ENCODE assay signal across 9 cellular contexts in genomic region chr5:141757402-141757801, GRCh38.
A peak's percentile ranks its signal among the peaks of the same experiment; 100 is the strongest.
DNase-seq lines count a peak whose midpoint lies in the region; ATAC-seq, FAIRE-seq and TF ChIP-seq lines count a peak whose summit lies in the region.
"Had no signal": no experiment of that assay in that cellular context is flagged by ENCODE, and none has a peak within 500 bp of the region (broad histone marks: within the 10 kb centered on the region; RNA-seq: fewer than 3 reads in every experiment).

No MANE protein-coding gene starts in this region.

- intact Hi-C loops in activated CD8-positive, alpha-beta T cell treated with anti-CD3 and anti-CD28 coated beads for 36 hours (cut with micrococcal nuclease) = no loop called here

- peaks cover 0 to 17% (median 3%) of the 10 kb centered on the region in 4 donors for H3K27me3 ChIP-seq in liver (ENCODE audit: control insufficient read depth in 4 of 4, insufficient read depth in 4 of 4, low read length in 3 of 4)

- H3K4me1 Mint-ChIP-seq in brain = peaks cover 46% of the 10 kb centered on the region
- H3K4me1 Mint-ChIP-seq in activated CD8-positive, alpha-beta T cell treated with anti-CD3 and anti-CD28 coated beads for 36 hours (ENCODE audit: low read depth) = no peaks in the 10 kb centered on the region
- peaks cover 8% of the 10 kb centered on the region for H3K4me1 Mint-ChIP-seq in stimulated activated naive CD8-positive, alpha-beta T cell treated with anti-CD3 and anti-CD28 coated beads, Interleukin-15, amount 100 ng/mL, for 72 hours

- H3K9me3 ChIP-seq in liver (ENCODE audit: control insufficient read depth in 4 of 4, low read length in 3 of 4) = no peaks in the 10 kb centered on the region

- H3K27ac Mint-ChIP-seq in brain = peak overlapping the region in 3 of 5 experiments; percentile 69 to 86 (median 77)
- H3K27ac Mint-ChIP-seq in activated CD8-positive, alpha-beta T cell treated with anti-CD3 and anti-CD28 coated beads for 36 hours = no peak overlapping the region
- no peak overlapping the region for H3K27ac Mint-ChIP-seq in stimulated activated naive CD8-positive, alpha-beta T cell treated with anti-CD3 and anti-CD28 coated beads, Interleukin-15, amount 100 ng/mL, for 72 hours

- peak; percentile 4 for FAIRE-seq in HTR-8/SVneo (lab: Jason Lieb, UNC)
- FAIRE-seq: GM12878 had no signal

- H3K4me1 ChIP-seq in liver (ENCODE audit: control insufficient read depth in 4 of 4, insufficient read depth in 4 of 4, low read length in 3 of 4) = no peaks in the 10 kb centered on the region

- no peak for ATAC-seq in HG03520 (IDR thresholded peaks at IDR 0.05; ENCODE audit: unreplicated experiment)
- no peak for ATAC-seq in activated CD8-positive, alpha-beta T cell treated with anti-CD3 and anti-CD28 coated beads for 36 hours
- no peak for ATAC-seq in stimulated activated naive CD8-positive, alpha-beta T cell treated with anti-CD3 and anti-CD28 coated beads, Interleukin-15, amount 100 ng/mL, for 72 hours
- ATAC-seq: GM12878 had no signal

- DNase-seq in AG20443 (ENCODE audit: low spot score) (peak; percentile 61), HTR-8/SVneo (ENCODE audit: insufficient read length, low spot score) (peak; percentile 52)
- no peak for DNase-seq in activated CD8-positive, alpha-beta T cell treated with anti-CD3 and anti-CD28 coated beads for 36 hours
- no peak for DNase-seq in stimulated activated naive CD8-positive, alpha-beta T cell treated with anti-CD3 and anti-CD28 coated beads, Interleukin-15, amount 100 ng/mL, for 72 hours
- no peak for DNase-seq in activated CD4-positive, alpha-beta T cell treated with anti-CD3 and anti-CD28 coated beads, Interleukin-2, amount 50 U/mL, for 48 hours

- H3K27me3 Mint-ChIP-seq in brain = peaks cover 50% of the 10 kb centered on the region
- H3K27me3 Mint-ChIP-seq in activated CD8-positive, alpha-beta T cell treated with anti-CD3 and anti-CD28 coated beads for 36 hours = peaks cover 44% of the 10 kb centered on the region
- peaks cover 100% of the 10 kb centered on the region for H3K27me3 Mint-ChIP-seq in stimulated activated naive CD8-positive, alpha-beta T cell treated with anti-CD3 and anti-CD28 coated beads, Interleukin-15, amount 100 ng/mL, for 72 hours

- no peaks in the 10 kb centered on the region for H3K36me3 Mint-ChIP-seq in brain
- H3K36me3 Mint-ChIP-seq in activated CD8-positive, alpha-beta T cell treated with anti-CD3 and anti-CD28 coated beads for 36 hours (ENCODE audit: low read depth) = no peaks in the 10 kb centered on the region

- TF ChIP-seq RAD21 in liver (IDR thresholded peaks at IDR 0.05) = peak; percentile 63 to 85

- no peak overlapping the region for H3K4me3 ChIP-seq in liver (ENCODE audit: low read depth in 1 of 3, low read length in 3 of 3)
- H3K4me3 ChIP-seq: GM12878 had no signal

- TF ChIP-seq CTCF in brain (conservative IDR thresholded peaks at IDR 0.05) (peak in 1 of 2 experiments; percentile 47), liver (IDR thresholded peaks at IDR 0.05; ENCODE audit: low read depth, low read length, missing input control) (peak; percentile 30)
- no peak for TF ChIP-seq CTCF in activated CD8-positive, alpha-beta T cell treated with anti-CD3 and anti-CD28 coated beads for 36 hours (IDR thresholded peaks at IDR 0.05)

- CTCF ChIA-PET in activated CD8-positive, alpha-beta T cell treated with anti-CD3 and anti-CD28 coated beads for 36 hours (lab: Charles Lee) = interaction anchor here (1.0 to 1.8 kb wide), 2 partner anchors 24 to 124 kb away, joined by 4 to 5 read pairs; no protein-coding TSS in a partner anchor

- WGBS in liver = 38% methylated on average over 6 of the region's 6 CpGs

- POLR2A ChIA-PET in activated CD8-positive, alpha-beta T cell treated with anti-CD3 and anti-CD28 coated beads for 36 hours (lab: Charles Lee) = no interaction called here

- H3K36me3 ChIP-seq in liver (ENCODE audit: control insufficient read depth in 4 of 4, insufficient read depth in 3 of 4, low read depth in 1 of 4, low read length in 3 of 4) = no peaks in the 10 kb centered on the region

- H3K4me3 Mint-ChIP-seq in brain = no peak overlapping the region
- no peak overlapping the region for H3K4me3 Mint-ChIP-seq in activated CD8-positive, alpha-beta T cell treated with anti-CD3 and anti-CD28 coated beads for 36 hours
- H3K4me3 Mint-ChIP-seq in stimulated activated naive CD8-positive, alpha-beta T cell treated with anti-CD3 and anti-CD28 coated beads, Interleukin-15, amount 100 ng/mL, for 72 hours = no peak overlapping the region

- H3K27ac ChIP-seq in liver (ENCODE audit: low read depth in 1 of 2, low read length in 2 of 2) = no peak overlapping the region

- H3K9me3 Mint-ChIP-seq in brain = peaks cover 0 to 2% (median 0%) of the 10 kb centered on the region in 5 experiments
- H3K9me3 Mint-ChIP-seq in activated CD8-positive, alpha-beta T cell treated with anti-CD3 and anti-CD28 coated beads for 36 hours = no peaks in the 10 kb centered on the region
- no peaks in the 10 kb centered on the region for H3K9me3 Mint-ChIP-seq in stimulated activated naive CD8-positive, alpha-beta T cell treated with anti-CD3 and anti-CD28 coated beads, Interleukin-15, amount 100 ng/mL, for 72 hours

- H3K9ac ChIP-seq in liver (ENCODE audit: low read depth in 1 of 2, low read length in 2 of 2) = no peak overlapping the region

TF ChIP-seq in liver, 16 proteins besides CTCF, POLR2A, EP300 and RAD21:
- no peak for TF ChIP-seq RXRA (IDR thresholded peaks at IDR 0.05)
- no peak for TF ChIP-seq SP1 (IDR thresholded peaks at IDR 0.05)
- TF ChIP-seq NR2F2 (IDR thresholded peaks at IDR 0.05) = no peak
- no peak for TF ChIP-seq EGR1 (IDR thresholded peaks at IDR 0.05; ENCODE audit: low read depth in 2 of 2)
- no peak for TF ChIP-seq HNF4G (IDR thresholded peaks at IDR 0.05)
- TF ChIP-seq MAX (IDR thresholded peaks at IDR 0.05) = no peak
- TF ChIP-seq YY1 (IDR thresholded peaks at IDR 0.05) = no peak
- no peak for TF ChIP-seq REST (IDR thresholded peaks at IDR 0.05)
- no peak for TF ChIP-seq FOXA2 (IDR thresholded peaks at IDR 0.05)
- TF ChIP-seq HNF4A (conservative IDR thresholded peaks at IDR 0.05) = no peak
- no peak for TF ChIP-seq ZBTB33 (IDR thresholded peaks at IDR 0.05)
- TF ChIP-seq ATF3 (IDR thresholded peaks at IDR 0.05) = no peak
- TF ChIP-seq FOXA1 (IDR thresholded peaks at IDR 0.05) = no peak
- TF ChIP-seq TAF1 (conservative IDR thresholded peaks at IDR 0.05) = no peak
- no peak for TF ChIP-seq JUND (IDR thresholded peaks at IDR 0.05)
- no peak for TF ChIP-seq GABPA (IDR thresholded peaks at IDR 0.05 in 1 of 2, conservative IDR thresholded peaks at IDR 0.05 in 1 of 2)

Comparison
In these comparisons a context has a peak if more than half of its experiments do, and no peak if none do; other contexts are left out.
1. DNase-seq: peak in AG20443 (single experiment) and HTR-8/SVneo (single experiment); none in activated CD8-positive, alpha-beta T cell treated with anti-CD3 and anti-CD28 coated beads for 36 hours (single experiment), stimulated activated naive CD8-positive, alpha-beta T cell treated with anti-CD3 and anti-CD28 coated beads, Interleukin-15, amount 100 ng/mL, for 72 hours (0 of 2) and activated CD4-positive, alpha-beta T cell treated with anti-CD3 and anti-CD28 coated beads, Interleukin-2, amount 50 U/mL, for 48 hours (0 of 2).
2. H3K27ac Mint-ChIP-seq: peak in brain (3 of 5); none in activated CD8-positive, alpha-beta T cell treated with anti-CD3 and anti-CD28 coated beads for 36 hours (single experiment) and stimulated activated naive CD8-positive, alpha-beta T cell treated with anti-CD3 and anti-CD28 coated beads, Interleukin-15, amount 100 ng/mL, for 72 hours (0 of 2).